In the genomic region with DNA sequence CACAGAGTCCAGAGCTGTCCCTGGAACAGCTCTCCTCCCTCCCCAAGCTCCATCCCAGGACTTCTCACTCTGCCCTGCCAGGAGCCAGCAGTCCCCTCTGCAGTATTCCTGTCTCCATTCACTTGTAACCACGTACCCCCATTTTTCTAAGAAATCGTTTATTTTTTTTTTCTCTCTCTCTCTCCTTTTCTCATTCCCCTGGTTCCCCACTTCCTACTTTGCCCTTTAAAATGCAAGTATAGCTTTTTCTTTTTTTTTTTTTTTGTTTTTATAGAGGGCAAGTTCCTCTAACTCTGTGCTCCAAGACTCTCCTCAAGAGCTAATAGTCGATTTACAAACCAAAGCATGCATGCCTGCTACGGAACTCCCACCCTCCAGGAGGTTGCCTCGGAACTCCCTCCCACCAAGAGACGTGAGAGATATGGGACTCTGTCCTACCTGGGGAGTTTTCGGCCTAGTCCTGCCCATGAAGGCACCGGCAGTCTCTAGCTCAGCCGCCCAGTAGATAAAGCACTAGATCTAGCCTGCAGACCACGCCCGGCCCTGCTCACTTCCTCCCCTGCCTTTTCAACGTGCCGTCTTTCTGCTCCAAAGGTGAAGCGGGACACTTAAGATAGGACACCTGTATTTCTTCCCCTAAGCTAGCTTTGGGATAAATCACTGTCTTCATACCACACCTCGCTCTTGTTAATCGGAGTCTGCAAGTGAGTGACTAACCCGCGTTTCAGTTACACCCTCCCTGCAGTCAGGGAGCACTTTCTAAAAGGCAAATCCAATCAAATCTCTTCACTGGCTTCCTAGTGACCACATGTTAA, we compare ENCODE assay signal across 14 cellular contexts. TPM values are rescaled to one million over a fixed set of nuclear protein-coding genes. Genes with fewer than 3 reads are reported as not detected.
DNase-seq lines count a peak whose midpoint lies in the region; ATAC-seq, FAIRE-seq and TF ChIP-seq lines count a peak whose summit lies in the region.
"Had no signal": no experiment of that assay in that cellular context is flagged by ENCODE, and none has a peak within 500 bp of the region (broad histone marks: within the 10 kb centered on the region; RNA-seq: fewer than 3 reads in every experiment).

No MANE protein-coding gene starts in this region.

- H3K79me2 ChIP-seq in MM.1S (ENCODE audit: low read length), result no peaks in the 10 kb centered on the region

- peak overlapping the region; percentile 63 for H3K27ac Mint-ChIP-seq in CD8-positive, alpha-beta T cell
- peak overlapping the region; percentile 66 for H3K27ac Mint-ChIP-seq in activated CD8-positive, alpha-beta T cell treated with anti-CD3 and anti-CD28 coated beads, Interleukin-2, amount 10 ng/mL, durations not matched to agents 7 days and 5 days
- H3K27ac Mint-ChIP-seq: CD4-positive, alpha-beta T cell had no signal

- H3K36me3 ChIP-seq in CD8-positive, alpha-beta T cell (ENCODE audit: insufficient read depth, low read length), result no peaks in the 10 kb centered on the region
- H3K36me3 ChIP-seq in MM.1S (replicated peaks; ENCODE audit: insufficient read depth, low read length) (no peaks in the 10 kb centered on the region), iPS-20b (ENCODE audit: insufficient read depth, low read depth, low read length) (no peaks in the 10 kb centered on the region), A673 (ENCODE audit: insufficient read depth, low read length, poor library complexity, severe bottlenecking) (no peaks in the 10 kb centered on the region)
- H3K36me3 ChIP-seq: suprapubic skin had no signal

- no peaks in the 10 kb centered on the region for H3K27me3 ChIP-seq in CD8-positive, alpha-beta T cell (ENCODE audit: insufficient read depth, low read length)
- peaks cover 32% of the 10 kb centered on the region for H3K27me3 ChIP-seq in MM.1S (replicated peaks; ENCODE audit: insufficient read depth, low read length)
- no peaks in the 10 kb centered on the region for H3K27me3 ChIP-seq in iPS-20b (ENCODE audit: insufficient read depth, low read length)
- H3K27me3 ChIP-seq in A673 (replicated peaks; ENCODE audit: insufficient read depth, low read depth, low read length, poor library complexity), result no peaks in the 10 kb centered on the region

- no peaks in the 10 kb centered on the region for H3F3A ChIP-seq in MM.1S (ENCODE audit: insufficient read depth, low read length)

- TF ChIP-seq CTCF in CD8-positive, alpha-beta T cell (IDR thresholded peaks at IDR 0.05), result no peak
- no peak for TF ChIP-seq CTCF in MM.1S (IDR thresholded peaks at IDR 0.05; ENCODE audit: low read length)
- no peak for TF ChIP-seq CTCF in A673 (conservative IDR thresholded peaks at IDR 0.05; ENCODE audit: low read depth, low read length)

- no peak for FAIRE-seq in GM12892 (lab: Jason Lieb, UNC)

- H3K9ac ChIP-seq in MM.1S (ENCODE audit: low read length) (no peak overlapping the region), iPS-20b (ENCODE audit: low read depth, low read length) (no peak overlapping the region)

- peak in 1 of 7 experiments; percentile 20 for DNase-seq in CD8-positive, alpha-beta T cell
- DNase-seq in MM.1S (no peak), GM12892 (ENCODE audit: insufficient read length) (no peak), A673 (ENCODE audit: low spot score) (no peak), NCI-H1105 (lab: John Stamatoyannopoulos, UW) (no peak)
- no peak for DNase-seq in activated CD8-positive, alpha-beta T cell treated with anti-CD3 and anti-CD28 coated beads, Interleukin-2, amount 10 ng/mL, durations not matched to agents 7 days and 5 days
- DNase-seq: Karpas-422; NCI-H510A treated with DMSO at 0.1 percent for 48 hours; stimulated activated CD4-positive, alpha-beta T cell treated with anti-CD3 and anti-CD28 coated beads, Interleukin-1b, Interleukin-23, amount 100 ng/mL, for 48 hours had no signal

- H2AFZ ChIP-seq in MM.1S (ENCODE audit: low read length), result 0 out of 2 replicates have a peak overlapping the region, but pooled peaks have one; percentile 8

- H3K4me3 ChIP-seq in CD8-positive, alpha-beta T cell (ENCODE audit: low read depth, low read length), result no peak overlapping the region
- H3K4me3 ChIP-seq in MM.1S (ENCODE audit: low read length) (no peak overlapping the region), iPS-20b (ENCODE audit: low read length) (0 out of 2 replicates have a peak overlapping the region, but pooled peaks have one; percentile 24), A673 (ENCODE audit: low read depth, low read length, poor library complexity, severe bottlenecking) (no peak overlapping the region)
- H3K4me3 ChIP-seq: suprapubic skin had no signal

- H3K4me1 Mint-ChIP-seq in CD8-positive, alpha-beta T cell (ENCODE audit: low read depth), result peaks cover 31% of the 10 kb centered on the region
- H3K4me1 Mint-ChIP-seq in activated CD8-positive, alpha-beta T cell treated with anti-CD3 and anti-CD28 coated beads, Interleukin-2, amount 10 ng/mL, durations not matched to agents 7 days and 5 days (ENCODE audit: low read depth), result peaks cover 24% of the 10 kb centered on the region

- intact Hi-C loops in CD8-positive, alpha-beta T cell (cut with DNase I, micrococcal nuclease), result loop anchor here in 1 of 2 experiments (10.0 kb wide), 1 partner anchor 52 kb away; a partner anchor contains a TSS
- intact Hi-C loops in A673 (cut with micrococcal nuclease; ENCODE audit: unreplicated experiment), result no loop called here

- peak overlapping the region; percentile 74 for H3K4me3 Mint-ChIP-seq in CD8-positive, alpha-beta T cell
- H3K4me3 Mint-ChIP-seq in activated CD8-positive, alpha-beta T cell treated with anti-CD3 and anti-CD28 coated beads, Interleukin-2, amount 10 ng/mL, durations not matched to agents 7 days and 5 days, result peak overlapping the region; percentile 53
- H3K4me3 Mint-ChIP-seq: CD4-positive, alpha-beta T cell had no signal

- H3K27me3 Mint-ChIP-seq in CD8-positive, alpha-beta T cell (ENCODE audit: low read depth), result no peaks in the 10 kb centered on the region
- no peaks in the 10 kb centered on the region for H3K27me3 Mint-ChIP-seq in activated CD8-positive, alpha-beta T cell treated with anti-CD3 and anti-CD28 coated beads, Interleukin-2, amount 10 ng/mL, durations not matched to agents 7 days and 5 days (ENCODE audit: low read depth)
- H3K27me3 Mint-ChIP-seq: CD4-positive, alpha-beta T cell had no signal

- H3K4me1 ChIP-seq in CD8-positive, alpha-beta T cell (ENCODE audit: insufficient read depth, low read length), result peaks cover 13% of the 10 kb centered on the region
- H3K4me1 ChIP-seq in MM.1S (ENCODE audit: low read length), result no peaks in the 10 kb centered on the region
- H3K4me1 ChIP-seq in iPS-20b (ENCODE audit: insufficient read depth, low read length), result no peaks in the 10 kb centered on the region
- no peaks in the 10 kb centered on the region for H3K4me1 ChIP-seq in A673 (ENCODE audit: insufficient read depth, low read length, poor library complexity, severe bottlenecking)
- H3K4me1 ChIP-seq: suprapubic skin had no signal

- H3K9me3 ChIP-seq in CD8-positive, alpha-beta T cell (ENCODE audit: low read length), result no peaks in the 10 kb centered on the region
- H3K9me3 ChIP-seq in MM.1S (replicated peaks; ENCODE audit: insufficient read depth, low read length) (no peaks in the 10 kb centered on the region), iPS-20b (ENCODE audit: insufficient read depth, low read depth, low read length) (no peaks in the 10 kb centered on the region), A673 (ENCODE audit: low read depth, low read length, poor library complexity, severe bottlenecking) (no peaks in the 10 kb centered on the region)
- H3K9me3 ChIP-seq: suprapubic skin had no signal

- CTCF ChIA-PET in CD8-positive, alpha-beta T cell (lab: Charles Lee), result interaction anchor here (1.0 kb wide), 1 partner anchor 102 kb away, joined by 3 read pairs; no protein-coding TSS in a partner anchor
- CTCF ChIA-PET in activated CD8-positive, alpha-beta T cell treated with anti-CD3 and anti-CD28 coated beads, Interleukin-2, amount 10 ng/mL, durations not matched to agents 7 days and 5 days (lab: Charles Lee), result interaction anchor here (0.7 to 2.0 kb wide), 3 partner anchors 27 to 105 kb away, joined by 3 to 4 read pairs (median 3); a partner anchor contains a TSS
- CTCF ChIA-PET in A673 (lab: Charles Lee), result no interaction called here

- no peak for TF ChIP-seq POLR2A in GM12892 (IDR thresholded peaks at IDR 0.05; ENCODE audit: low read depth, low read length)

- no TSS peak for BruUV-seq in A673 (replicated peaks; lab: Mats Ljungman, UMichigan)

- POLR2A ChIA-PET in CD8-positive, alpha-beta T cell (lab: Charles Lee), result interaction anchor here (0.6 to 0.8 kb wide), 2 partner anchors 10 to 53 kb away, joined by 3 read pairs; no protein-coding TSS in a partner anchor
- POLR2A ChIA-PET in activated CD8-positive, alpha-beta T cell treated with anti-CD3 and anti-CD28 coated beads, Interleukin-2, amount 10 ng/mL, durations not matched to agents 7 days and 5 days (lab: Charles Lee), result interaction anchor here (0.6 to 0.7 kb wide), 2 partner anchors 93 to 1908 kb away, joined by 3 to 4 read pairs; no protein-coding TSS in a partner anchor
- POLR2A ChIA-PET in A673 (lab: Charles Lee; ENCODE audit: low non-redundant PET), result interaction anchor here (0.7 kb wide), 1 partner anchor 65 kb away, joined by 4 read pairs; no protein-coding TSS in a partner anchor

- no peaks in the 10 kb centered on the region for H3K36me3 Mint-ChIP-seq in CD8-positive, alpha-beta T cell
- H3K36me3 Mint-ChIP-seq in activated CD8-positive, alpha-beta T cell treated with anti-CD3 and anti-CD28 coated beads, Interleukin-2, amount 10 ng/mL, durations not matched to agents 7 days and 5 days (ENCODE audit: low read depth), result no peaks in the 10 kb centered on the region

- no peak overlapping the region for H3K4me2 ChIP-seq in MM.1S (ENCODE audit: low read depth, low read length)

- no peaks in the 10 kb centered on the region for H4K20me1 ChIP-seq in MM.1S (ENCODE audit: insufficient read depth, low read length)

- no peaks in the 10 kb centered on the region for H3K9me3 Mint-ChIP-seq in CD8-positive, alpha-beta T cell
- H3K9me3 Mint-ChIP-seq in activated CD8-positive, alpha-beta T cell treated with anti-CD3 and anti-CD28 coated beads, Interleukin-2, amount 10 ng/mL, durations not matched to agents 7 days and 5 days (ENCODE audit: insufficient read depth), result no peaks in the 10 kb centered on the region
- H3K9me3 Mint-ChIP-seq: CD4-positive, alpha-beta T cell had no signal

- no peak overlapping the region for H3K27ac ChIP-seq in CD8-positive, alpha-beta T cell (ENCODE audit: low read depth, low read length)
- no peak overlapping the region for H3K27ac ChIP-seq in MM.1S (ENCODE audit: low read length)
- no peak overlapping the region for H3K27ac ChIP-seq in iPS-20b (ENCODE audit: low read length)
- H3K27ac ChIP-seq in A673 (ENCODE audit: low read depth, low read length, poor library complexity, severe bottlenecking), result no peak overlapping the region
- H3K27ac ChIP-seq: suprapubic skin had no signal

- H3K9me2 ChIP-seq in MM.1S (replicated peaks; ENCODE audit: insufficient read depth, low read length), result no peaks in the 10 kb centered on the region

- no peak for ATAC-seq in CD8-positive, alpha-beta T cell
- no peak for ATAC-seq in activated CD8-positive, alpha-beta T cell treated with anti-CD3 and anti-CD28 coated beads, Interleukin-2, amount 10 ng/mL, durations not matched to agents 7 days and 5 days
- ATAC-seq in GM19035 (IDR thresholded peaks at IDR 0.05; ENCODE audit: unreplicated experiment), result no peak

RNA-seq across cellular contexts. Expression of a gene that starts 27.7 kb away (rescaled TPM):
- total RNA-seq in CD8-positive, alpha-beta T cell, result 1 to 10 TPM; 3.8 to 3.9 TPM
- total RNA-seq in activated CD8-positive, alpha-beta T cell treated with anti-CD3 and anti-CD28 coated beads, Interleukin-2, amount 10 ng/mL, durations not matched to agents 7 days and 5 days, result 1 to 10 TPM in 1 of 2 experiments, under 1 TPM in 1; 0.94 to 1.3 TPM
- 1.5 TPM for polyA plus RNA-seq in GM12892 (2012; ENCODE audit: missing spikeins)
- 1.4 and 1.8 TPM in 2 replicates for total RNA-seq in A673 (2021)
- total RNA-seq: osteocyte, suprapubic skin had no signal

RNA-seq across cellular contexts. Expression of a gene that starts 48.6 kb away (rescaled TPM):
- total RNA-seq in CD8-positive, alpha-beta T cell, result 10 to 100 TPM; 67.9 to 70.0 TPM
- 100 to 1,000 TPM; 296 to 302 TPM for total RNA-seq in activated CD8-positive, alpha-beta T cell treated with anti-CD3 and anti-CD28 coated beads, Interleukin-2, amount 10 ng/mL, durations not matched to agents 7 days and 5 days
- polyA plus RNA-seq in GM12892 (2012; ENCODE audit: missing spikeins), result 538 TPM
- 352 and 358 TPM in 2 replicates for total RNA-seq in A673 (2021)
